8 cellular contexts compared by ENCODE assay signal in genomic region chr7:105003875-105004510, GRCh38. TPM values are rescaled to one million over a fixed set of nuclear protein-coding genes. Genes with fewer than 3 reads are reported as not detected.
DNase-seq lines count a peak whose midpoint lies in the region; ATAC-seq, FAIRE-seq and TF ChIP-seq lines count a peak whose summit lies in the region.

No MANE protein-coding gene starts in this region.

- CTCF ChIA-PET in activated CD8-positive, alpha-beta T cell treated with anti-CD3 and anti-CD28 coated beads for 36 hours (lab: Charles Lee), result interaction anchor here (0.9 to 14.7 kb wide), 4 partner anchors 9 to 23 kb away, joined by 3 to 210 read pairs (median 8); no protein-coding TSS in a partner anchor
- CTCF ChIA-PET in HEK293T (lab: Yijun Ruan, JAX), result interaction anchor here (0.6 kb wide), 1 partner anchor 75 kb away, joined by 3 read pairs; no protein-coding TSS in a partner anchor

- H3K4me3 Mint-ChIP-seq in activated CD8-positive, alpha-beta T cell treated with anti-CD3 and anti-CD28 coated beads for 36 hours, result peak overlapping the region; percentile 5

- WGBS in gastroesophageal sphincter (ENCODE audit: low coverage in 1 of 2), 2 donors, result 33 to 38% methylated on average over 1 of the region's 1 CpG

- H3K36me3 Mint-ChIP-seq in activated CD8-positive, alpha-beta T cell treated with anti-CD3 and anti-CD28 coated beads for 36 hours (ENCODE audit: low read depth), result peaks cover 59% of the 10 kb centered on the region

- ATAC-seq in activated CD8-positive, alpha-beta T cell treated with anti-CD3 and anti-CD28 coated beads for 36 hours, result no peak
- ATAC-seq in gastroesophageal sphincter, result peak; percentile 35

- H3K9me3 Mint-ChIP-seq in activated CD8-positive, alpha-beta T cell treated with anti-CD3 and anti-CD28 coated beads for 36 hours, result no peaks in the 10 kb centered on the region

- no peak for TF ChIP-seq POLR2A in H54 (IDR thresholded peaks at IDR 0.05; ENCODE audit: low read depth, low read length)
- TF ChIP-seq POLR2A in gastroesophageal sphincter (IDR thresholded peaks at IDR 0.05), result no peak

- peak overlapping the region; percentile 77 for H3K4me2 ChIP-seq in skeletal muscle satellite cell (ENCODE audit: low read length)

- H3K9me3 ChIP-seq in gastroesophageal sphincter (no peaks in the 10 kb centered on the region), skeletal muscle satellite cell (replicated peaks; ENCODE audit: low read length) (no peaks in the 10 kb centered on the region)

- H3K27me3 ChIP-seq in gastroesophageal sphincter (no peaks in the 10 kb centered on the region), skeletal muscle satellite cell (ENCODE audit: control insufficient read depth, insufficient read depth, low read length) (no peaks in the 10 kb centered on the region)

- H3K4me3 ChIP-seq in gastroesophageal sphincter (no peak overlapping the region), skeletal muscle satellite cell (ENCODE audit: low read length) (no peak overlapping the region)

- TF ChIP-seq CTCF in activated CD8-positive, alpha-beta T cell treated with anti-CD3 and anti-CD28 coated beads for 36 hours (IDR thresholded peaks at IDR 0.05), result no peak
- no peak for TF ChIP-seq CTCF in gastroesophageal sphincter (IDR thresholded peaks at IDR 0.05)

- FAIRE-seq in H54 (lab: Jason Lieb, UNC), result peak; percentile 27

- peak overlapping the region; percentile 47 for H3K27ac Mint-ChIP-seq in activated CD8-positive, alpha-beta T cell treated with anti-CD3 and anti-CD28 coated beads for 36 hours

- POLR2A ChIA-PET in activated CD8-positive, alpha-beta T cell treated with anti-CD3 and anti-CD28 coated beads for 36 hours (lab: Charles Lee), result interaction anchor here (1.2 to 4.1 kb wide), 5 partner anchors 8 to 21 kb away, joined by 3 to 44 read pairs (median 11); partner anchors contain the start of gene KMT2E
- POLR2A ChIA-PET in HEK293T (lab: Yijun Ruan, JAX), result interaction anchor here (0.9 to 1.2 kb wide), 3 partner anchors 8 to 11 kb away, joined by 4 read pairs; no protein-coding TSS in a partner anchor

- peak overlapping the region; percentile 65 for H3K9ac ChIP-seq in skeletal muscle satellite cell (ENCODE audit: low read depth, low read length)

- peak overlapping the region; percentile 71 to 98 (median 77) for H3K27ac ChIP-seq in gastroesophageal sphincter

- intact Hi-C loops in activated CD8-positive, alpha-beta T cell treated with anti-CD3 and anti-CD28 coated beads for 36 hours (cut with micrococcal nuclease), result no loop called here

- no peak for TF ChIP-seq EP300 in gastroesophageal sphincter (IDR thresholded peaks at IDR 0.05)

- no peak for DNase-seq in H54 (ENCODE audit: insufficient read length, low spot score)
- DNase-seq in activated CD8-positive, alpha-beta T cell treated with anti-CD3 and anti-CD28 coated beads for 36 hours, result no peak
- no peak for DNase-seq in EL
- DNase-seq in activated CD4-positive, CD25-positive, alpha-beta regulatory T cell (lab: John Stamatoyannopoulos, UW), result no peak
- no peak for DNase-seq in HEK293T (ENCODE audit: extremely low spot score)
- DNase-seq in NK-92 (lab: John Stamatoyannopoulos, UW; ENCODE audit: unreplicated experiment), result no peak

- peaks cover 79% of the 10 kb centered on the region for H3K4me1 Mint-ChIP-seq in activated CD8-positive, alpha-beta T cell treated with anti-CD3 and anti-CD28 coated beads for 36 hours (ENCODE audit: low read depth)

- no peaks in the 10 kb centered on the region for H3K27me3 Mint-ChIP-seq in activated CD8-positive, alpha-beta T cell treated with anti-CD3 and anti-CD28 coated beads for 36 hours

- peaks cover 30 to 100% (median 54%) of the 10 kb centered on the region in 3 donors for H3K4me1 ChIP-seq in gastroesophageal sphincter
- peaks cover 57% of the 10 kb centered on the region for H3K4me1 ChIP-seq in skeletal muscle satellite cell (ENCODE audit: control insufficient read depth, insufficient read depth, low read length)

- H3K36me3 ChIP-seq in gastroesophageal sphincter (no peaks in the 10 kb centered on the region), skeletal muscle satellite cell (ENCODE audit: insufficient read depth, low read length) (peaks cover 17% of the 10 kb centered on the region)

TF ChIP-seq in HEK293T, 16 proteins besides CTCF, POLR2A, EP300 and RAD21:
- TF ChIP-seq CTBP1 (IDR thresholded peaks at IDR 0.05; ENCODE audit: borderline replicate concordance), result no peak
- no peak for TF ChIP-seq ELF4 (IDR thresholded peaks at IDR 0.05)
- no peak for TF ChIP-seq FOXK2 (IDR thresholded peaks at IDR 0.05)
- TF ChIP-seq SUZ12 (IDR thresholded peaks at IDR 0.05), result no peak
- TF ChIP-seq HDGF (IDR thresholded peaks at IDR 0.05; ENCODE audit: borderline replicate concordance), result no peak
- no peak for TF ChIP-seq FOXA1 (IDR thresholded peaks at IDR 0.05)

RNA-seq across cellular contexts. Expression of gene KMT2E, which starts 10.0 kb away (rescaled TPM):
- 10 to 100 TPM; 94.7 to 98.4 TPM for total RNA-seq in activated CD8-positive, alpha-beta T cell treated with anti-CD3 and anti-CD28 coated beads for 36 hours
- total RNA-seq in gastroesophageal sphincter, result 100 to 1,000 TPM in 3 of 4 donors, 10 to 100 TPM in 1; 90.6 to 187 (median 112) TPM
- total RNA-seq in skeletal muscle satellite cell (2012; rRNA removed), result 55.9 and 67.9 TPM in 2 replicates
